In genomic region chr3:159448902-159449301, GRCh38 we compare ENCODE assay signal across 1 cellular context.
TF ChIP-seq lines count a peak whose summit lies in the region.

No MANE protein-coding gene starts in this region.

TF ChIP-seq in HepG2, 621 proteins besides CTCF, POLR2A, EP300 and RAD21 (continued from another document):
- TF ChIP-seq SNAPC4 (CRISPR knock-in tag; IDR thresholded peaks at IDR 0.05) = no peak
TF ChIP-seq in HepG2: peak in this region for 0.
